Comparison of ENCODE assay signal across 10 cellular contexts in the genomic region with DNA sequence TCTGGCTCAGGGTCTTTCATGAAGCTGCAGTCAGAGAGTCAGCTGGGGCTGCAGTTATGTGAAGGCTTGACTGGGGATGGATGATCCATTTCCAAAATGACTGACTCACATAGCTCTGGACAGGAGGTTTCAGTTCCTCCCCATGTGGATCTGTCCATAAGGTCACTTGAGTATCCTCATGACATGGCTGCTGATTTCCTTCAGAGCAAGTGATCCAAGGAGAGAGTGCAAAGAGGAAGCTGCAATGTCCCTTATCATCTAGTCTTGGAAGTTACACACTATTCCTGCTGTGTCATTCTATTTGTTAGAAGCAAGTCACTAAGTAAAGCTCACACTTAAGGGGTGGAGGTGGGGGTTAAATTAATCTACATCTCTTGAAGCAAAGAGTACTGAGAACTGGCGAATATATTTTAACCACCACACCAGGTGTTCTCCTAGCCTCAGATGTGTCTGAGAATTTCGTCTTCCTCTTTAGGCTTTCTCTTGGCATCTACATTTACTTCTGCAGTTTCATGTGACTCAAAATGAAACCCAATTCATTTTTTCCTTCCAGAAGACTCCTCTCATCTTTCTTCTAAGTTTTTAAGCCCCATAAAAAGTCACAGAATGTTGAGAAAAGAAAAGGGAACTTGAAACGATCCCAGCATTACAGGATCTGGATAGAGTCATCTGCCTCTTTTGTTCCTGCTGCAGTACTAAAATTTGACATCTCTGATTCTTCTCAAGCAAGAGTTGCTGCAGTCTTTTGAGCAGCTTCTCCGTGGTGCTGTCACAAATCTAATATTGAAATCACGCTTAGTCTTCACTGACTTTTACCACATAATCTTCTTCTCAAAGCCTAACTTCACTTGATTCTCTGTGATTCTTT. TPM values are rescaled to one million over a fixed set of nuclear protein-coding genes. Genes with fewer than 3 reads are reported as not detected.
DNase-seq lines count a peak whose midpoint lies in the region; ATAC-seq, FAIRE-seq and TF ChIP-seq lines count a peak whose summit lies in the region.
"Had no signal": no experiment of that assay in that cellular context is flagged by ENCODE, and none has a peak within 500 bp of the region (broad histone marks: within the 10 kb centered on the region; RNA-seq: fewer than 3 reads in every experiment).

No MANE protein-coding gene starts in this region.

- H3K27me3 ChIP-seq in uterus = no peaks in the 10 kb centered on the region
- no peaks in the 10 kb centered on the region for H3K27me3 ChIP-seq in lower lobe of right lung (ENCODE audit: low read depth)
- H3K27me3 ChIP-seq: gastrocnemius medialis had no signal

- DNase-seq in activated naive CD4-positive, alpha-beta T cell treated with anti-CD3 and anti-CD28 coated beads for 36 hours = no peak
- DNase-seq in activated naive CD4-positive, alpha-beta T cell treated with anti-CD3 and anti-CD28 coated beads, Interleukin-2, amount 50 U/mL, for 16 hours = no peak
- peak; percentile 39 for DNase-seq in NOMO-1 treated with dmso at 0.1 percent for 144 hours (lab: John Stamatoyannopoulos, UW; ENCODE audit: unreplicated experiment)
- DNase-seq in uterus = no peak
- no peak for DNase-seq in NCI-H2107 treated with DMSO at 0.1 percent for 48 hours (lab: John Stamatoyannopoulos, UW; ENCODE audit: unreplicated experiment)
- no peak for DNase-seq in RCC 7860 (ENCODE audit: low spot score)
- DNase-seq in lower lobe of right lung = no peak
- DNase-seq: gastrocnemius medialis, SHP77 had no signal

- no peak for TF ChIP-seq CTCF in uterus (IDR thresholded peaks at IDR 0.05)
- no peak for TF ChIP-seq CTCF in lower lobe of right lung (IDR thresholded peaks at IDR 0.05)

- FAIRE-seq in RCC 7860 (lab: Jason Lieb, UNC) = no peak

- H3K4me3 ChIP-seq in uterus = no peak overlapping the region
- H3K4me3 ChIP-seq in lower lobe of right lung = no peak overlapping the region
- H3K4me3 ChIP-seq: gastrocnemius medialis had no signal

- peaks cover 22% of the 10 kb centered on the region for H3K4me1 Mint-ChIP-seq in activated naive CD4-positive, alpha-beta T cell treated with anti-CD3 and anti-CD28 coated beads for 36 hours (ENCODE audit: low read depth)

- H3K36me3 Mint-ChIP-seq in activated naive CD4-positive, alpha-beta T cell treated with anti-CD3 and anti-CD28 coated beads for 36 hours (ENCODE audit: low read depth) = no peaks in the 10 kb centered on the region

- no peaks in the 10 kb centered on the region for H3K36me3 ChIP-seq in uterus
- no peaks in the 10 kb centered on the region for H3K36me3 ChIP-seq in lower lobe of right lung
- H3K36me3 ChIP-seq: gastrocnemius medialis had no signal

- H3K4me3 Mint-ChIP-seq in activated naive CD4-positive, alpha-beta T cell treated with anti-CD3 and anti-CD28 coated beads for 36 hours = no peak overlapping the region

- CTCF ChIA-PET in activated naive CD4-positive, alpha-beta T cell treated with anti-CD3 and anti-CD28 coated beads for 36 hours (lab: Charles Lee) = interaction anchor here (2.0 kb wide), 1 partner anchor 92 kb away, joined by 5 read pairs; no protein-coding TSS in a partner anchor

- H3K27ac ChIP-seq in uterus (peak overlapping the region; percentile 43 to 62), lower lobe of right lung (no peak overlapping the region)

- H3K4me1 ChIP-seq in uterus (no peaks in the 10 kb centered on the region), lower lobe of right lung (no peaks in the 10 kb centered on the region)
- H3K4me1 ChIP-seq: gastrocnemius medialis had no signal

- H3K9me3 Mint-ChIP-seq in activated naive CD4-positive, alpha-beta T cell treated with anti-CD3 and anti-CD28 coated beads for 36 hours = no peaks in the 10 kb centered on the region

- ATAC-seq in HG02943 (IDR thresholded peaks at IDR 0.05; ENCODE audit: low read depth, unreplicated experiment) (peak; percentile 87), lower lobe of right lung (no peak)

- no peaks in the 10 kb centered on the region for H3K9me3 ChIP-seq in uterus
- no peaks in the 10 kb centered on the region for H3K9me3 ChIP-seq in lower lobe of right lung

- peak overlapping the region; percentile 20 for H3K27ac Mint-ChIP-seq in activated naive CD4-positive, alpha-beta T cell treated with anti-CD3 and anti-CD28 coated beads for 36 hours

- intact Hi-C loops in activated naive CD4-positive, alpha-beta T cell treated with anti-CD3 and anti-CD28 coated beads for 36 hours (cut with micrococcal nuclease) = loop anchor here (5.0 to 10.0 kb wide), 5 partner anchors 132 to 357 kb away; a partner anchor contains a TSS
- intact Hi-C loops in uterus (cut with DNase I; ENCODE audit: low total_unique reads) = no loop called here
- intact Hi-C loops in lower lobe of right lung (cut with DNase I) = no loop called here

- no peak for TF ChIP-seq POLR2A in uterus (IDR thresholded peaks at IDR 0.05)

- H3K27me3 Mint-ChIP-seq in activated naive CD4-positive, alpha-beta T cell treated with anti-CD3 and anti-CD28 coated beads for 36 hours (ENCODE audit: low read depth) = peaks cover 3% of the 10 kb centered on the region

RNA-seq across cellular contexts. Expression of a gene that starts 3.8 kb away (rescaled TPM):
- total RNA-seq in activated naive CD4-positive, alpha-beta T cell treated with anti-CD3 and anti-CD28 coated beads for 36 hours = not detected
- total RNA-seq in uterus = under 1 TPM in 3 of 4 donors, not detected in 1; 0.48 to 0.77 (median 0.67) TPM
- 0.27 TPM for total RNA-seq in lower lobe of right lung
- total RNA-seq: gastrocnemius medialis had no signal

RNA-seq across cellular contexts. Expression of a gene that starts 47.7 kb away (rescaled TPM):
- total RNA-seq in activated naive CD4-positive, alpha-beta T cell treated with anti-CD3 and anti-CD28 coated beads for 36 hours = not detected
- not detected for total RNA-seq in uterus
- total RNA-seq in lower lobe of right lung = not detected
- total RNA-seq: gastrocnemius medialis had no signal
